Comparison of ENCODE assay signal across 15 cellular contexts in the genomic region with DNA sequence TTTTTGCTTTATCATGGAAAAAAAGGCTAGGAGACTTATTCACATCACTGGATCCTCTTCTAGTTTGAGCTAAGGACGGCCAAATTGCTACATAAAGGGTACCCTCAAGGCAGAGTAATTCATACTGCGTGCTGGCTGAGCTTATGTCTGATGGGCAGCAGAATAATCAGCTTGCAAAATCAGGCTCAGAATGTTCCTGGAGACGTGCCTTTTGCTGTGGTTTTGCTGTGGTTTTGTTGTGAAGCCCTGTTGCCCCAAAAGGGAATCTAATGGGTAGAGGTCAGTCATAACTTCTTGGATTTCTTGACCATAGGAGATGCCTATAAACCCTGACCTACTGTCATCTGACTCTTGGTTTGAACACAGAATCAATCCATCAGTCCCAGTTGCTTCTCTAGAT.
DNase-seq lines count a peak whose midpoint lies in the region; ATAC-seq and TF ChIP-seq lines count a peak whose summit lies in the region.
"Had no signal": no experiment of that assay in that cellular context is flagged by ENCODE, and none has a peak within 500 bp of the region (broad histone marks: within the 10 kb centered on the region; RNA-seq: fewer than 3 reads in every experiment).

No MANE protein-coding gene starts in this region.

- no peak overlapping the region for H3K4me3 Mint-ChIP-seq in stimulated activated effector memory CD8-positive, alpha-beta T cell treated with anti-CD3 and anti-CD28 coated beads, Interleukin-12 subunit alpha, Interleukin-12 subunit beta, amount 100 ng/mL, for 72 hours
- H3K4me3 Mint-ChIP-seq in glutamatergic neuron (ENCODE audit: unreplicated experiment) = no peak overlapping the region
- H3K4me3 Mint-ChIP-seq: CD14-positive monocyte; CD4-positive, alpha-beta memory T cell; H9 had no signal

- H3K4me2 ChIP-seq in Karpas-422 (ENCODE audit: low read depth, low read length, poor library complexity, severe bottlenecking) = no peak overlapping the region
- H3K4me2 ChIP-seq: BLaER1 had no signal

- H3K4me1 Mint-ChIP-seq in stimulated activated effector memory CD8-positive, alpha-beta T cell treated with anti-CD3 and anti-CD28 coated beads, Interleukin-12 subunit alpha, Interleukin-12 subunit beta, amount 100 ng/mL, for 72 hours = no peaks in the 10 kb centered on the region
- no peaks in the 10 kb centered on the region for H3K4me1 Mint-ChIP-seq in glutamatergic neuron (ENCODE audit: low read depth, unreplicated experiment)
- H3K4me1 Mint-ChIP-seq: CD14-positive monocyte; CD4-positive, alpha-beta memory T cell; H9 had no signal

- H3K36me3 Mint-ChIP-seq in stimulated activated effector memory CD8-positive, alpha-beta T cell treated with anti-CD3 and anti-CD28 coated beads, Interleukin-12 subunit alpha, Interleukin-12 subunit beta, amount 100 ng/mL, for 72 hours = no peaks in the 10 kb centered on the region
- H3K36me3 Mint-ChIP-seq in glutamatergic neuron (ENCODE audit: unreplicated experiment) = no peaks in the 10 kb centered on the region
- H3K36me3 Mint-ChIP-seq: CD14-positive monocyte; CD4-positive, alpha-beta memory T cell had no signal

- peaks cover 3% of the 10 kb centered on the region for H3K9me3 Mint-ChIP-seq in stimulated activated effector memory CD8-positive, alpha-beta T cell treated with anti-CD3 and anti-CD28 coated beads, Interleukin-12 subunit alpha, Interleukin-12 subunit beta, amount 100 ng/mL, for 72 hours
- H3K9me3 Mint-ChIP-seq in glutamatergic neuron (ENCODE audit: unreplicated experiment) = no peaks in the 10 kb centered on the region
- H3K9me3 Mint-ChIP-seq: H9 had no signal

- no peak overlapping the region for H3K27ac ChIP-seq in Karpas-422 (ENCODE audit: low read length)
- H3K27ac ChIP-seq: BLaER1 had no signal

- no peaks in the 10 kb centered on the region for H3K9me2 ChIP-seq in Karpas-422 (replicated peaks; ENCODE audit: insufficient read depth, low read length)

- in situ Hi-C loops in astrocyte of the spinal cord (cut with HindIII; ENCODE audit: low sequenced_read_pairs) = no loop called here

- DNase-seq in M059J (ENCODE audit: low read depth) (peak; percentile 45), astrocyte of the spinal cord (ENCODE audit: low read depth, low spot score) (peak; percentile 29), myocyte (ENCODE audit: low read depth) (peak; percentile 6), glutamatergic neuron (no peak), Karpas-422 (no peak)
- DNase-seq in stimulated activated effector memory CD8-positive, alpha-beta T cell treated with anti-CD3 and anti-CD28 coated beads, Interleukin-12 subunit alpha, Interleukin-12 subunit beta, amount 100 ng/mL, for 72 hours (ENCODE audit: low spot score in 2 of 2) = no peak
- DNase-seq: 8988T; CD4-positive, alpha-beta memory T cell; DMS153; DMS79; GDM1; H9 had no signal

- no peaks in the 10 kb centered on the region for H4K20me1 ChIP-seq in Karpas-422 (ENCODE audit: insufficient read depth, low read depth, low read length)
- H4K20me1 ChIP-seq: BLaER1 had no signal

- no peak overlapping the region for H3K9ac ChIP-seq in Karpas-422 (ENCODE audit: low read length)
- H3K9ac ChIP-seq: BLaER1 had no signal

- H3K9me3 ChIP-seq in Karpas-422 (ENCODE audit: low read length) = no peaks in the 10 kb centered on the region
- H3K9me3 ChIP-seq: BLaER1 had no signal

- H2AFZ ChIP-seq in Karpas-422 (ENCODE audit: low read length) = no peak overlapping the region

- ATAC-seq in GM19467 (IDR thresholded peaks at IDR 0.05; ENCODE audit: unreplicated experiment) = no peak
- ATAC-seq in stimulated activated effector memory CD8-positive, alpha-beta T cell treated with anti-CD3 and anti-CD28 coated beads, Interleukin-12 subunit alpha, Interleukin-12 subunit beta, amount 100 ng/mL, for 72 hours = no peak

- no peaks in the 10 kb centered on the region for H3K36me3 ChIP-seq in Karpas-422 (ENCODE audit: insufficient read depth, low read length)
- H3K36me3 ChIP-seq: BLaER1 had no signal

- no peak overlapping the region for H3K27ac Mint-ChIP-seq in stimulated activated effector memory CD8-positive, alpha-beta T cell treated with anti-CD3 and anti-CD28 coated beads, Interleukin-12 subunit alpha, Interleukin-12 subunit beta, amount 100 ng/mL, for 72 hours
- H3K27ac Mint-ChIP-seq in glutamatergic neuron (ENCODE audit: unreplicated experiment) = no peak overlapping the region
- H3K27ac Mint-ChIP-seq: CD14-positive monocyte; CD4-positive, alpha-beta memory T cell; H9 had no signal

- H3K4me1 ChIP-seq in Karpas-422 (ENCODE audit: low read length) = peaks cover 11% of the 10 kb centered on the region
- H3K4me1 ChIP-seq: BLaER1 had no signal

- H3K79me2 ChIP-seq in Karpas-422 (ENCODE audit: low read length) = no peaks in the 10 kb centered on the region

- H3K27me3 ChIP-seq in Karpas-422 (ENCODE audit: low read length) = no peaks in the 10 kb centered on the region
- H3K27me3 ChIP-seq: BLaER1 had no signal

- no peak overlapping the region for H3K4me3 ChIP-seq in astrocyte of the spinal cord (ENCODE audit: low read depth, low read length)
- H3K4me3 ChIP-seq in Karpas-422 (ENCODE audit: low read length) = no peak overlapping the region
- H3K4me3 ChIP-seq: BLaER1 had no signal

- TF ChIP-seq CTCF in astrocyte of the spinal cord (IDR thresholded peaks at IDR 0.05; ENCODE audit: low read depth, low read length) (no peak), glutamatergic neuron (IDR thresholded peaks at IDR 0.05; ENCODE audit: partially characterized antibody, unreplicated experiment) (no peak)

- no peaks in the 10 kb centered on the region for H3K27me3 Mint-ChIP-seq in glutamatergic neuron (ENCODE audit: unreplicated experiment)
- H3K27me3 Mint-ChIP-seq: CD4-positive, alpha-beta memory T cell had no signal

Comparison
In these comparisons a context has a peak if more than half of its experiments do, and no peak if none do; other contexts are left out.
1. DNase-seq: peak in M059J (single experiment), astrocyte of the spinal cord (single experiment) and myocyte (single experiment); none in stimulated activated effector memory CD8-positive, alpha-beta T cell treated with anti-CD3 and anti-CD28 coated beads, Interleukin-12 subunit alpha, Interleukin-12 subunit beta, amount 100 ng/mL, for 72 hours (0 of 2), glutamatergic neuron (single experiment) and Karpas-422 (single experiment).